Comparison of ENCODE assay signal across 9 cellular contexts in the genomic region with DNA sequence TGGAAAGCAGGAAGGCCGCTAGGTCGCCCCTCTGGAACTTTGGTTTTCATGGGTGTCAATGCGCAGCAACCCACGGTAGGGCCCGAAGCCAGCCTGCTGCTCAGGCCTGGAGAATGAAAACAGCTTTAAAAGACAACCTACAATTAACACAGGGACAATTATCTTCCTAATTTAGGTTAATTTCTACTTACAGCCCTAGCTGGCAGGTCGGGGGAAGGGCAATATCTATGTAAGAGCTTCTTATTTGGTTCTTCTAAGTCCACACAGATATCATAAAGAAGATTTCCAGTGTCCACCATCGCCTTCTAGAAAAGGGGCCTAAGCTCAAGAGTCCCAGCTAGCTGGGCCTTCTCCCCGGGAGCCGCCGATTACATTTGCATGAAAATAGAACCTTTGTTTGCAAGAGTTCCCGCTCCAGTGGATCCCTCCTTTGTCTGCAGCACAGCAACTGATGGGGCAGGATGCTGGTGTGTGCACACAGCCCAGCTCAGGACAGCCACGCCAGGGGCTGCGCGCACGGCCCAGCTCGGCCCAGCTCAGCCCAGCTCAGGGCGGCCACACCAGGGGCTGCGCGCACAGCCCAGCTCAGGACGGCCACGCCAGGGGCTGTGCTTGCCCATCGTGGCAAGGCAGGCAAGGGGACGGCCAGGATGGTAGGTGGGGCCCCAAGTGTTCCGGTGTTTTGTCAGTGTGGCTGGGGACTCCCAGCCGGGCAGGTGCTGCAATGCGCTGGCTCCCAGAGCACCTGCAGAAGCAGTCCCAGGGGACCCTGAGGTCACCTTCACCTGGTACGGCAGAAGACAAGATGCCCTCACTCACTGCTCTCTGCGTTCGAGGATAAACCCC.
DNase-seq lines count a peak whose midpoint lies in the region; ATAC-seq and TF ChIP-seq lines count a peak whose summit lies in the region.
"Had no signal": no experiment of that assay in that cellular context is flagged by ENCODE, and none has a peak within 500 bp of the region (broad histone marks: within the 10 kb centered on the region; RNA-seq: fewer than 3 reads in every experiment).

No MANE protein-coding gene starts in this region.

- intact Hi-C loops in activated B cell treated with CpG ODN at 0.5 μM for 24 hours (cut with micrococcal nuclease), result no loop called here
- intact Hi-C loops in activated CD8-positive, alpha-beta T cell treated with anti-CD3 and anti-CD28 coated beads for 36 hours (cut with micrococcal nuclease), result loop anchor here (5.0 kb wide), 1 partner anchor 106 kb away; no protein-coding TSS in a partner anchor

- peaks cover 76% of the 10 kb centered on the region for H3K4me1 ChIP-seq in HUES64 (ENCODE audit: insufficient read depth, low read length)
- peaks cover 61% of the 10 kb centered on the region for H3K4me1 ChIP-seq in iPS-18a (ENCODE audit: control insufficient read depth, low read depth, low read length)

- H3K27ac ChIP-seq in HUES64 (ENCODE audit: low read depth, low read length) (peak overlapping the region; percentile 91), iPS-18a (ENCODE audit: low read length) (peak overlapping the region; percentile 60)
- H3K27ac ChIP-seq: ovary had no signal

- 33% methylated on average over 28 of the region's 29 CpGs for WGBS in HUES64

- no peak for TF ChIP-seq CTCF in activated B cell treated with CpG ODN at 0.5 μM for 24 hours (IDR thresholded peaks at IDR 0.05)
- TF ChIP-seq CTCF in activated CD8-positive, alpha-beta T cell treated with anti-CD3 and anti-CD28 coated beads for 36 hours (IDR thresholded peaks at IDR 0.05), result no peak

- peaks cover 7% of the 10 kb centered on the region for H3K27me3 Mint-ChIP-seq in activated B cell treated with CpG ODN at 0.5 μM for 24 hours
- peaks cover 13% of the 10 kb centered on the region for H3K27me3 Mint-ChIP-seq in stimulated activated memory B cell treated with anti-CD40 and anti-IgM and Interleukin-4, amounts not matched to agents 10 μg/mL and 1 μg/mL and 100 μg/mL, for 72 hours
- H3K27me3 Mint-ChIP-seq in activated CD8-positive, alpha-beta T cell treated with anti-CD3 and anti-CD28 coated beads for 36 hours, result peaks cover 1% of the 10 kb centered on the region

- H3K36me3 Mint-ChIP-seq in activated B cell treated with CpG ODN at 0.5 μM for 24 hours (ENCODE audit: low read depth), result no peaks in the 10 kb centered on the region
- H3K36me3 Mint-ChIP-seq in stimulated activated memory B cell treated with anti-CD40 and anti-IgM and Interleukin-4, amounts not matched to agents 10 μg/mL and 1 μg/mL and 100 μg/mL, for 72 hours, result no peaks in the 10 kb centered on the region
- no peaks in the 10 kb centered on the region for H3K36me3 Mint-ChIP-seq in activated CD8-positive, alpha-beta T cell treated with anti-CD3 and anti-CD28 coated beads for 36 hours (ENCODE audit: low read depth)

- no peaks in the 10 kb centered on the region for H3K9me3 Mint-ChIP-seq in activated B cell treated with CpG ODN at 0.5 μM for 24 hours
- H3K9me3 Mint-ChIP-seq in stimulated activated memory B cell treated with anti-CD40 and anti-IgM and Interleukin-4, amounts not matched to agents 10 μg/mL and 1 μg/mL and 100 μg/mL, for 72 hours, result no peaks in the 10 kb centered on the region
- no peaks in the 10 kb centered on the region for H3K9me3 Mint-ChIP-seq in activated CD8-positive, alpha-beta T cell treated with anti-CD3 and anti-CD28 coated beads for 36 hours

- H3K9ac ChIP-seq in HUES64 (ENCODE audit: low read depth, low read length) (peak overlapping the region; percentile 74), iPS-18a (ENCODE audit: low read length) (peak overlapping the region; percentile 70)

- H3K4me3 ChIP-seq in HUES64 (ENCODE audit: low read length) (peak overlapping the region; percentile 20; the same call in 1 of the 2 replicates), iPS-18a (ENCODE audit: low read length) (peak overlapping the region; percentile 36)
- H3K4me3 ChIP-seq: ovary had no signal

- H3K36me3 ChIP-seq in HUES64 (ENCODE audit: insufficient read depth, low read length) (no peaks in the 10 kb centered on the region), iPS-18a (ENCODE audit: control insufficient read depth, low read depth, low read length) (no peaks in the 10 kb centered on the region)
- H3K36me3 ChIP-seq: ovary had no signal

- POLR2A ChIA-PET in activated B cell treated with CpG ODN at 0.5 μM for 24 hours (lab: Charles Lee), result interaction anchor here (2.4 to 3.5 kb wide), 2 partner anchors 25 to 109 kb away, joined by 6 to 9 read pairs; partner anchors contain the start of gene HDAC4
- POLR2A ChIA-PET in activated CD8-positive, alpha-beta T cell treated with anti-CD3 and anti-CD28 coated beads for 36 hours (lab: Charles Lee), result interaction anchor here (0.8 to 1.1 kb wide), 3 partner anchors 13 to 29 kb away, joined by 4 read pairs; no protein-coding TSS in a partner anchor

- no peaks in the 10 kb centered on the region for H3K9me3 ChIP-seq in HUES64 (ENCODE audit: insufficient read depth, low read depth, low read length)
- no peaks in the 10 kb centered on the region for H3K9me3 ChIP-seq in iPS-18a (ENCODE audit: control insufficient read depth, low read depth, low read length)
- H3K9me3 ChIP-seq: ovary had no signal

- peaks cover 64% of the 10 kb centered on the region for H3K4me1 Mint-ChIP-seq in activated B cell treated with CpG ODN at 0.5 μM for 24 hours
- peaks cover 83% of the 10 kb centered on the region for H3K4me1 Mint-ChIP-seq in stimulated activated memory B cell treated with anti-CD40 and anti-IgM and Interleukin-4, amounts not matched to agents 10 μg/mL and 1 μg/mL and 100 μg/mL, for 72 hours
- peaks cover 71% of the 10 kb centered on the region for H3K4me1 Mint-ChIP-seq in activated CD8-positive, alpha-beta T cell treated with anti-CD3 and anti-CD28 coated beads for 36 hours (ENCODE audit: low read depth)

- CTCF ChIA-PET in activated B cell treated with CpG ODN at 0.5 μM for 24 hours (lab: Charles Lee), result interaction anchor here (1.3 kb wide), 1 partner anchor 24 kb away, joined by 5 read pairs; no protein-coding TSS in a partner anchor
- CTCF ChIA-PET in activated CD8-positive, alpha-beta T cell treated with anti-CD3 and anti-CD28 coated beads for 36 hours (lab: Charles Lee), result interaction anchor here (1.1 kb wide), 1 partner anchor 30 kb away, joined by 3 read pairs; no protein-coding TSS in a partner anchor

- ATAC-seq in activated B cell treated with CpG ODN at 0.5 μM for 24 hours (ENCODE audit: low read depth) (peak; percentile 37), GM18520 (IDR thresholded peaks at IDR 0.05; ENCODE audit: unreplicated experiment) (no peak)
- ATAC-seq in stimulated activated memory B cell treated with anti-CD40 and anti-IgM and Interleukin-4, amounts not matched to agents 10 μg/mL and 1 μg/mL and 100 μg/mL, for 72 hours, result peak; percentile 77
- ATAC-seq in activated CD8-positive, alpha-beta T cell treated with anti-CD3 and anti-CD28 coated beads for 36 hours, result no peak

- no peak overlapping the region for H3K4me3 Mint-ChIP-seq in activated B cell treated with CpG ODN at 0.5 μM for 24 hours
- no peak overlapping the region for H3K4me3 Mint-ChIP-seq in stimulated activated memory B cell treated with anti-CD40 and anti-IgM and Interleukin-4, amounts not matched to agents 10 μg/mL and 1 μg/mL and 100 μg/mL, for 72 hours
- no peak overlapping the region for H3K4me3 Mint-ChIP-seq in activated CD8-positive, alpha-beta T cell treated with anti-CD3 and anti-CD28 coated beads for 36 hours

- H3K27me3 ChIP-seq in HUES64 (ENCODE audit: insufficient read depth, low read length) (no peaks in the 10 kb centered on the region), iPS-18a (ENCODE audit: control insufficient read depth, insufficient read depth, low read length) (no peaks in the 10 kb centered on the region)
- H3K27me3 ChIP-seq: ovary had no signal

- H3K27ac Mint-ChIP-seq in activated B cell treated with CpG ODN at 0.5 μM for 24 hours, result no peak overlapping the region
- peak overlapping the region; percentile 24 for H3K27ac Mint-ChIP-seq in stimulated activated memory B cell treated with anti-CD40 and anti-IgM and Interleukin-4, amounts not matched to agents 10 μg/mL and 1 μg/mL and 100 μg/mL, for 72 hours
- H3K27ac Mint-ChIP-seq in activated CD8-positive, alpha-beta T cell treated with anti-CD3 and anti-CD28 coated beads for 36 hours, result no peak overlapping the region

- DNase-seq in activated B cell treated with CpG ODN at 0.5 μM for 24 hours (no peak), AG20443 (ENCODE audit: low spot score) (no peak), GM19240 (ENCODE audit: insufficient read length, low spot score) (no peak)
- no peak for DNase-seq in activated CD8-positive, alpha-beta T cell treated with anti-CD3 and anti-CD28 coated beads for 36 hours

Comparison
In these comparisons a context has a peak if more than half of its experiments do, and no peak if none do; other contexts are left out.
1. ATAC-seq: peak in activated B cell treated with CpG ODN at 0.5 μM for 24 hours (single experiment) and stimulated activated memory B cell treated with anti-CD40 and anti-IgM and Interleukin-4, amounts not matched to agents 10 μg/mL and 1 μg/mL and 100 μg/mL, for 72 hours (single experiment); none in activated CD8-positive, alpha-beta T cell treated with anti-CD3 and anti-CD28 coated beads for 36 hours (single experiment) and GM18520 (single experiment).